In genomic region chr17:7173687-7174602, GRCh38 we compare ENCODE assay signal across 1 cellular context.
TF ChIP-seq lines count a peak whose summit lies in the region.

No MANE protein-coding gene starts in this region.

TF ChIP-seq in H1, 55 proteins besides CTCF, POLR2A, EP300 and RAD21:
- no peak for TF ChIP-seq TCF12 (IDR thresholded peaks at IDR 0.05; ENCODE audit: low read depth, low read length)
- TF ChIP-seq BCL11A (IDR thresholded peaks at IDR 0.05; ENCODE audit: low read depth in 2 of 2, low read length in 2 of 2) = no peak
- no peak for TF ChIP-seq POLR2AphosphoS5 (IDR thresholded peaks at IDR 0.05; ENCODE audit: low read depth, low read length)
- no peak for TF ChIP-seq TAF7 (optimal IDR thresholded peaks at IDR 0.05; ENCODE audit: borderline replicate concordance, low read depth, low read length)
- no peak for TF ChIP-seq SRF (IDR thresholded peaks at IDR 0.05; ENCODE audit: low read depth, low read length)
- TF ChIP-seq KDM5A (IDR thresholded peaks at IDR 0.05; ENCODE audit: low read length) = no peak
- TF ChIP-seq BACH1 (IDR thresholded peaks at IDR 0.05; ENCODE audit: low read length) = no peak; the same call in 1 of the 2 replicates
- no peak for TF ChIP-seq CHD7 (IDR thresholded peaks at IDR 0.05; ENCODE audit: insufficient replicate concordance, low read length)
- no peak for TF ChIP-seq FOSL1 (IDR thresholded peaks at IDR 0.05; ENCODE audit: insufficient read depth, low read depth, low read length)
- TF ChIP-seq NRF1 (IDR thresholded peaks at IDR 0.05; ENCODE audit: low read depth, low read length) = 0 out of 2 replicates have a peak, but pooled peaks have one; percentile 3
- peak; percentile 58 for TF ChIP-seq CTBP2 (IDR thresholded peaks at IDR 0.05; ENCODE audit: borderline replicate concordance, insufficient read depth, insufficient read length, low read length)
- peak; percentile 32 for TF ChIP-seq EZH2 (IDR thresholded peaks at IDR 0.05; ENCODE audit: low read depth, low read length, severe bottlenecking)
- TF ChIP-seq KDM1A (IDR thresholded peaks at IDR 0.05; ENCODE audit: borderline replicate concordance, low read length) = no peak
- no peak for TF ChIP-seq RXRA (IDR thresholded peaks at IDR 0.05; ENCODE audit: insufficient read depth, low read depth, low read length)
- TF ChIP-seq KDM4A (IDR thresholded peaks at IDR 0.05; ENCODE audit: low read depth, low read length, severe bottlenecking) = peak; percentile 65
- TF ChIP-seq YY1 (IDR thresholded peaks at IDR 0.05; ENCODE audit: low read depth, low read length) = peak; percentile 51; the same call in 1 of the 2 replicates
- TF ChIP-seq MAFK (IDR thresholded peaks at IDR 0.05; ENCODE audit: low read depth, low read length) = no peak
- peak; percentile 11; the same call in 1 of the 2 replicates for TF ChIP-seq RFX5 (IDR thresholded peaks at IDR 0.05; ENCODE audit: borderline replicate concordance, low read depth, low read length)
- TF ChIP-seq EGR1 (IDR thresholded peaks at IDR 0.05; ENCODE audit: borderline replicate concordance, low read depth, low read length) = no peak
- no peak for TF ChIP-seq SP4 (IDR thresholded peaks at IDR 0.05; ENCODE audit: low read length)
- no peak for TF ChIP-seq SP1 (IDR thresholded peaks at IDR 0.05; ENCODE audit: low read depth, low read length)
- TF ChIP-seq MAX (IDR thresholded peaks at IDR 0.05) = peak; percentile 96
- TF ChIP-seq POU5F1 (IDR thresholded peaks at IDR 0.05; ENCODE audit: low read depth, low read length) = no peak
- TF ChIP-seq TAF1 (IDR thresholded peaks at IDR 0.05; ENCODE audit: low read depth, low read length) = peak; percentile 57; the same call in 1 of the 2 replicates
- peak; percentile 69 for TF ChIP-seq ASH2L (IDR thresholded peaks at IDR 0.05; ENCODE audit: low read length)
- TF ChIP-seq RNF2 (IDR thresholded peaks at IDR 0.05; ENCODE audit: borderline replicate concordance, low read depth, low read length, missing control alignments, poor library complexity, severe bottlenecking) = no peak
- TF ChIP-seq NANOG (IDR thresholded peaks at IDR 0.05; ENCODE audit: insufficient read depth, low read depth, low read length, poor library complexity, severe bottlenecking) = no peak
- no peak; the same call in 1 of the 2 replicates for TF ChIP-seq CREB1 (IDR thresholded peaks at IDR 0.05)
- peak; percentile 21; the same call in 1 of the 2 replicates for TF ChIP-seq CHD2 (IDR thresholded peaks at IDR 0.05; ENCODE audit: low read length)
- TF ChIP-seq E2F6 (IDR thresholded peaks at IDR 0.05) = peak; percentile 86
- peak; percentile 90 for TF ChIP-seq SAP30 (IDR thresholded peaks at IDR 0.05; ENCODE audit: insufficient read depth, insufficient replicate concordance, low read length)
- TF ChIP-seq ATF2 (IDR thresholded peaks at IDR 0.05; ENCODE audit: low read length) = no peak
- 0 out of 2 replicates have a peak, but pooled peaks have one; percentile 31 for TF ChIP-seq PHF8 (conservative IDR thresholded peaks at IDR 0.05; ENCODE audit: low read depth, low read length)
- no peak for TF ChIP-seq USF2 (IDR thresholded peaks at IDR 0.05; ENCODE audit: low read length)
- TF ChIP-seq SIX5 (IDR thresholded peaks at IDR 0.05; ENCODE audit: low read depth, low read length) = no peak
- TF ChIP-seq TBP (IDR thresholded peaks at IDR 0.05; ENCODE audit: low read depth, low read length) = peak; percentile 84
- no peak for TF ChIP-seq SIRT6 (IDR thresholded peaks at IDR 0.05; ENCODE audit: low read length)
- peak; percentile 90 to 92 for TF ChIP-seq SIN3A (conservative IDR thresholded peaks at IDR 0.05 in 1 of 2, IDR thresholded peaks at IDR 0.05 in 1 of 2; ENCODE audit: low read depth in 1 of 2, low read length in 2 of 2)
- TF ChIP-seq SUZ12 (IDR thresholded peaks at IDR 0.05; ENCODE audit: low read length) = no peak
- no peak for TF ChIP-seq ZNF274 (IDR thresholded peaks at IDR 0.05; ENCODE audit: borderline replicate concordance, extremely low read depth, low read length)
- no peak for TF ChIP-seq ATF3 (IDR thresholded peaks at IDR 0.05; ENCODE audit: insufficient read depth, low read depth, low read length)
- no peak for TF ChIP-seq TEAD4 (IDR thresholded peaks at IDR 0.05; ENCODE audit: low read depth, low read length)
- no peak for TF ChIP-seq GABPA (IDR thresholded peaks at IDR 0.05; ENCODE audit: borderline replicate concordance, insufficient read depth, low read length)
- no peak for TF ChIP-seq HDAC6 (IDR thresholded peaks at IDR 0.05; ENCODE audit: low read depth, low read length)
- TF ChIP-seq JUN (IDR thresholded peaks at IDR 0.05; ENCODE audit: low read depth, low read length) = no peak
- no peak for TF ChIP-seq CBX8 (IDR thresholded peaks at IDR 0.05; ENCODE audit: borderline replicate concordance, low read depth, low read length)
- TF ChIP-seq CBX5 (IDR thresholded peaks at IDR 0.05; ENCODE audit: low read depth, low read length) = no peak
- TF ChIP-seq SP2 (IDR thresholded peaks at IDR 0.05; ENCODE audit: low read length) = no peak
- no peak for TF ChIP-seq BRCA1 (IDR thresholded peaks at IDR 0.05; ENCODE audit: low read depth, low read length)
- 0 out of 2 replicates have a peak, but pooled peaks have one; percentile 32 for TF ChIP-seq RBBP5 (IDR thresholded peaks at IDR 0.05; ENCODE audit: borderline replicate concordance, low read depth, low read length)
- no peak for TF ChIP-seq GTF2F1 (IDR thresholded peaks at IDR 0.05; ENCODE audit: borderline replicate concordance, low read depth, low read length)
- peak in 1 of 2 experiments; percentile 80; a peak in 1 of 4 replicates for TF ChIP-seq HDAC2 (IDR thresholded peaks at IDR 0.05; ENCODE audit: borderline replicate concordance in 1 of 2, low read depth in 2 of 2, low read length in 2 of 2)
- no peak for TF ChIP-seq CEBPB (IDR thresholded peaks at IDR 0.05; ENCODE audit: low read depth, low read length)
- no peak for TF ChIP-seq CHD1 (IDR thresholded peaks at IDR 0.05; ENCODE audit: low read depth, low read length)
- TF ChIP-seq JUND (IDR thresholded peaks at IDR 0.05; ENCODE audit: low read length) = no peak
